19 cellular contexts compared by ENCODE assay signal in genomic region chr4:95985051-95985450, GRCh38.
"Had no signal": no experiment of that assay in that cellular context is flagged by ENCODE, and none has a peak within 500 bp of the region (broad histone marks: within the 10 kb centered on the region; RNA-seq: fewer than 3 reads in every experiment).

No MANE protein-coding gene starts in this region.

- ATAC-seq: activated CD8-positive, alpha-beta T cell treated with anti-CD3 and anti-CD28 coated beads for 36 hours; activated T-cell treated with anti-CD3 and anti-CD28 coated beads, Interleukin-2, amount 50 U/mL, for 4 hours; effector memory CD8-positive, alpha-beta T cell; foreskin keratinocyte; left ventricle myocardium superior; natural killer cell; stimulated activated effector memory CD8-positive, alpha-beta T cell treated with anti-CD3 and anti-CD28 coated beads, Interleukin-12 subunit alpha, Interleukin-12 subunit beta, amount 100 ng/mL, for 72 hours had no signal

- DNase-seq: activated B cell treated with CpG ODN at 0.5 μM for 24 hours; activated CD4-positive, alpha-beta T cell treated with anti-CD3 and anti-CD28 coated beads for 48 hours; activated CD8-positive, alpha-beta T cell treated with anti-CD3 and anti-CD28 coated beads for 36 hours; activated effector memory CD4-positive, alpha-beta T cell treated with Interleukin-2 at 50 U/mL for 16 hours; activated naive CD4-positive, alpha-beta T cell treated with anti-CD3 and anti-CD28 coated beads, Interleukin-2, amount 50 U/mL, for 16 hours; activated T-cell treated with anti-CD3 and anti-CD28 coated beads, Interleukin-2, amount 50 U/mL, for 4 hours; dermis blood vessel endothelial cell; effector memory CD8-positive, alpha-beta T cell; foreskin keratinocyte; glutamatergic neuron; hypothalamus; left ventricle myocardium superior; natural killer cell; retina; stimulated activated CD4-positive, alpha-beta T cell treated with anti-CD3 and anti-CD28 coated beads, Interleukin-12 subunit alpha, Interleukin-12 subunit beta, amount 100 ng/mL, for 4 hours; tibial artery; uterus had no signal

- H3K27me3 ChIP-seq: foreskin keratinocyte, neutrophil, tibial artery, uterus had no signal

- H3K36me3 ChIP-seq: neutrophil, tibial artery, uterus had no signal

- H3K4me3 ChIP-seq: tibial artery, uterus had no signal

- H3K27ac ChIP-seq: foreskin keratinocyte, neutrophil, tibial artery, uterus had no signal

- H3K9me3 ChIP-seq: neutrophil, uterus had no signal

- H3K4me1 ChIP-seq: foreskin keratinocyte, tibial artery, uterus had no signal
